Comparison of ENCODE assay signal across 8 cellular contexts in genomic region chr12:49741882-49742620, GRCh38. TPM values are rescaled to one million over a fixed set of nuclear protein-coding genes. Genes with fewer than 3 reads are reported as not detected.
A peak's percentile ranks its signal among the peaks of the same experiment; 100 is the strongest.
DNase-seq lines count a peak whose midpoint lies in the region; ATAC-seq and TF ChIP-seq lines count a peak whose summit lies in the region.

No MANE protein-coding gene starts in this region.

- H3K4me1 ChIP-seq in left lung: peaks cover 25 to 54% of the 10 kb centered on the region in 2 donors

- no peaks in the 10 kb centered on the region for H3K36me3 ChIP-seq in left lung

- peak overlapping the region; percentile 56 to 80 for H3K4me3 ChIP-seq in left lung

- ATAC-seq in HG03025 (IDR thresholded peaks at IDR 0.05; ENCODE audit: low FRiP score, unreplicated experiment) (peak; percentile 59), left lung (peak; percentile 80)

- intact Hi-C loops in left lung (cut with DNase I): no loop called here

- no peaks in the 10 kb centered on the region for H3K27me3 ChIP-seq in left lung

- no peaks in the 10 kb centered on the region for H3K9me3 ChIP-seq in left lung

- H3K27ac ChIP-seq in cingulate gyrus (ENCODE audit: low read depth, low read length) (peak overlapping the region; percentile 99), left lung (peak overlapping the region; percentile 97 to 98)

- TF ChIP-seq CTCF in left lung (IDR thresholded peaks at IDR 0.05): no peak

- DNase-seq in NCI-H2227 (lab: John Stamatoyannopoulos, UW; ENCODE audit: unreplicated experiment) (peak; percentile 73), NCI-H2227 treated with DMSO at 0.1 percent for 48 hours (lab: John Stamatoyannopoulos, UW) (no peak), NCI-H226 (peak; percentile 91), left lung (peak; percentile 90 to 95)
- peak; percentile 93 for DNase-seq in activated CD4-positive, alpha-beta T cell treated with anti-CD3 and anti-CD28 coated beads for 48 hours
- DNase-seq in stimulated activated CD4-positive, alpha-beta T cell treated with anti-CD3 and anti-CD28 coated beads, Interleukin-4, amount 100 ng/mL, for 1 hour: peak; percentile 83

RNA-seq across cellular contexts. Expression of gene TMBIM6, which starts 0.7 kb away (rescaled TPM):
- total RNA-seq in left lung: 100 to 1,000 TPM; 791 to 876 TPM

RNA-seq across cellular contexts. Expression of gene FMNL3, which starts 34.8 kb away (rescaled TPM):
- 10 to 100 TPM; 30.0 to 33.0 TPM for total RNA-seq in left lung
